In the genomic region with DNA sequence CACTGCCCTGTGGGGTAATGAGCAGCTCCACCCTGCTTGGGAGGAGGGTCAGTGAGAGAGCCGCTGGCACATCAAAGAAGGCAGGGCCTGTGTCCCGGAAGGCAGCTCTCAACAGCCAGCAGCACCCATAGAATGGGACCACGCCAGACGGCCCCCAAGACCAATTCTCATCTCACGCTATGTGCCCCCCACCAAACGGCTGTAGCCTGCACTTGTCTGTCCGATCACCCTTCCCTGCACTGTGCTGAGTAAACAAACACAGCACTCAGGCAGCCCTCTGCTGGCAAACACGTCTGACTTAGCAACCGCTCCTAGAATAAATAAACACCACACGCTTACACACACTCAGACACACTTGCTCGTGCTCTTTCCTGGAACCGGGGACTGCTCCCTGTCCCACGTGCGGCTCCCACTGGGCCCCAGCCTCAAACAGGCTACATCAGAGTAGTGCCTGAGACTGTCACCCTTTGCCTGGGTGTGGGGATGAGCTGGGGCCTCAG, we compare ENCODE assay signal across 8 cellular contexts. TPM values are rescaled to one million over a fixed set of nuclear protein-coding genes. Genes with fewer than 3 reads are reported as not detected.
DNase-seq lines count a peak whose midpoint lies in the region; ATAC-seq and TF ChIP-seq lines count a peak whose summit lies in the region.

No MANE protein-coding gene starts in this region.

- H3K27ac ChIP-seq in HEK293 (ENCODE audit: extremely low read depth, low read depth, low read length) (peak overlapping the region; percentile 52; the same call in 1 of the 2 replicates), PC-3 (ENCODE audit: low read length) (no peak overlapping the region)

- DNase-seq in PC-3 (peak; percentile 88), fibroblast of the conjunctiva (ENCODE audit: low read depth) (peak; percentile 86), pons (ENCODE audit: low spot score) (peak; percentile 32), COLO829 (ENCODE audit: low spot score) (no peak), HUDEP-2 (lab: John Stamatoyannopoulos, UW; ENCODE audit: unreplicated experiment in 76 of 76) (no peak)
- DNase-seq in stimulated activated CD4-positive, alpha-beta T cell treated with anti-CD3 and anti-CD28 coated beads, Interleukin-12 subunit alpha, Interleukin-12 subunit beta, amount 100 ng/mL, for 4 hours = no peak

- H3K27me3 ChIP-seq in PC-3 (ENCODE audit: low read length) = no peaks in the 10 kb centered on the region

- H4K20me1 ChIP-seq in PC-3 (ENCODE audit: low read length) = no peaks in the 10 kb centered on the region

- H3K9me3 ChIP-seq in HEK293 (ENCODE audit: control insufficient read depth, insufficient read depth, low read depth, low read length) (no peaks in the 10 kb centered on the region), PC-3 (ENCODE audit: low read length) (no peaks in the 10 kb centered on the region)

- H3K4me3 ChIP-seq in HEK293 (ENCODE audit: low read depth, low read length) (no peak overlapping the region), PC-3 (ENCODE audit: low read length) (peak overlapping the region; percentile 40; the same call in 1 of the 2 replicates)

- CTCF ChIA-PET in HEK293 (lab: Yijun Ruan, JAX) (interaction anchor here (0.6 to 1.3 kb wide), 4 partner anchors 30 to 78 kb away, joined by 3 to 4 read pairs (median 3); no protein-coding TSS in a partner anchor), PC-3 (lab: Charles Lee) (interaction anchor here (0.6 to 1.7 kb wide), 2 partner anchors 24 to 54 kb away, joined by 4 to 6 read pairs; no protein-coding TSS in a partner anchor)

- POLR2A ChIA-PET in HEK293 (lab: Yijun Ruan, JAX) (interaction anchor here (1.5 to 1.8 kb wide), 3 partner anchors 12 to 54 kb away, joined by 3 to 6 read pairs (median 4); no protein-coding TSS in a partner anchor), PC-3 (lab: Charles Lee; ENCODE audit: unreplicated experiment) (no interaction called here)

- BruUV-seq in PC-3 (replicated peaks; lab: Mats Ljungman, UMichigan) = no TSS peak

- H2AFZ ChIP-seq in PC-3 (ENCODE audit: low read length) = peak overlapping the region; percentile 56

- H3K9ac ChIP-seq in PC-3 (ENCODE audit: low read length) = 0 out of 2 replicates have a peak overlapping the region, but pooled peaks have one; percentile 3

- no peaks in the 10 kb centered on the region for H3K79me2 ChIP-seq in PC-3 (ENCODE audit: low read length)

- H3K4me1 ChIP-seq in HEK293 (ENCODE audit: control insufficient read depth, insufficient read depth, low read length) = peaks cover 24% of the 10 kb centered on the region
- H3K4me1 ChIP-seq in PC-3 (ENCODE audit: insufficient read depth, low read length) = peaks cover 37% of the 10 kb centered on the region

- H3K36me3 ChIP-seq in HEK293 (ENCODE audit: control insufficient read depth in 2 of 2, insufficient read depth in 1 of 2, low read length in 2 of 2) (no peaks in the 10 kb centered on the region), PC-3 (ENCODE audit: low read depth, low read length) (no peaks in the 10 kb centered on the region)

- H3F3A ChIP-seq in PC-3 (ENCODE audit: low read length, unreplicated experiment) = no peaks in the 10 kb centered on the region

- H3K4me2 ChIP-seq in PC-3 (ENCODE audit: low read length) = peak overlapping the region; percentile 75

- intact Hi-C loops in PC-3 (cut with micrococcal nuclease) = loop anchor here (1.0 to 10.0 kb wide), 2 partner anchors 78 to 191 kb away; no protein-coding TSS in a partner anchor

- peak; percentile 80 for TF ChIP-seq CTCF in HEK293 (tag by site-specific recombination; IDR thresholded peaks at IDR 0.05)
- TF ChIP-seq CTCF in PC-3 (conservative IDR thresholded peaks at IDR 0.05; ENCODE audit: low read depth, low read length) = peak; percentile 50

- H3K9me2 ChIP-seq in PC-3 (replicated peaks; ENCODE audit: low read length) = no peaks in the 10 kb centered on the region

- ATAC-seq in PC-3 = peak; percentile 87
- ATAC-seq in GM19035 (IDR thresholded peaks at IDR 0.05; ENCODE audit: unreplicated experiment) = no peak

TF ChIP-seq in HEK293, 187 proteins besides CTCF, POLR2A, EP300 and RAD21 (continues in another document):
- no peak for TF ChIP-seq ZNF248 (tag by site-specific recombination; IDR thresholded peaks at IDR 0.05)
- no peak for TF ChIP-seq ZNF426 (tag by site-specific recombination; IDR thresholded peaks at IDR 0.05)
- no peak for TF ChIP-seq HOXC10 (CRISPR knock-in tag; IDR thresholded peaks at IDR 0.05)
- no peak for TF ChIP-seq AEBP2 (tag by site-specific recombination; IDR thresholded peaks at IDR 0.05; ENCODE audit: borderline replicate concordance)
- no peak for TF ChIP-seq MYNN (tag by site-specific recombination; IDR thresholded peaks at IDR 0.05; ENCODE audit: borderline replicate concordance)
- no peak for TF ChIP-seq ZNF280D (tag by site-specific recombination; IDR thresholded peaks at IDR 0.05)
- TF ChIP-seq BCL11A (tag by site-specific recombination; IDR thresholded peaks at IDR 0.05; ENCODE audit: low read depth) = peak; percentile 79; the same call in 1 of the 2 replicates
- TF ChIP-seq ZNF140 (tag by site-specific recombination; IDR thresholded peaks at IDR 0.05) = no peak
- no peak for TF ChIP-seq ZNF174 (tag by site-specific recombination; IDR thresholded peaks at IDR 0.05)
- no peak for TF ChIP-seq ZNF548 (tag by site-specific recombination; IDR thresholded peaks at IDR 0.05)
- no peak for TF ChIP-seq ZNF518A (tag by site-specific recombination; conservative IDR thresholded peaks at IDR 0.05; ENCODE audit: low read depth)
- peak; percentile 88 for TF ChIP-seq ZNF843 (tag by site-specific recombination; IDR thresholded peaks at IDR 0.05)
- no peak for TF ChIP-seq ZSCAN23 (tag by site-specific recombination; IDR thresholded peaks at IDR 0.05)

RNA-seq across cellular contexts. Expression of gene CDON, which starts 53.2 kb away (rescaled TPM):
- total RNA-seq in PC-3 (2014; rRNA removed) = 4.4 and 10.1 TPM in 2 replicates

Comparison
In these comparisons a context has a peak if more than half of its experiments do, and no peak if none do; other contexts are left out.
1. DNase-seq: peak in PC-3 (single experiment), fibroblast of the conjunctiva (single experiment) and pons (single experiment); none in COLO829 (single experiment), HUDEP-2 (0 of 76) and stimulated activated CD4-positive, alpha-beta T cell treated with anti-CD3 and anti-CD28 coated beads, Interleukin-12 subunit alpha, Interleukin-12 subunit beta, amount 100 ng/mL, for 4 hours (single experiment).